In the genomic region with DNA sequence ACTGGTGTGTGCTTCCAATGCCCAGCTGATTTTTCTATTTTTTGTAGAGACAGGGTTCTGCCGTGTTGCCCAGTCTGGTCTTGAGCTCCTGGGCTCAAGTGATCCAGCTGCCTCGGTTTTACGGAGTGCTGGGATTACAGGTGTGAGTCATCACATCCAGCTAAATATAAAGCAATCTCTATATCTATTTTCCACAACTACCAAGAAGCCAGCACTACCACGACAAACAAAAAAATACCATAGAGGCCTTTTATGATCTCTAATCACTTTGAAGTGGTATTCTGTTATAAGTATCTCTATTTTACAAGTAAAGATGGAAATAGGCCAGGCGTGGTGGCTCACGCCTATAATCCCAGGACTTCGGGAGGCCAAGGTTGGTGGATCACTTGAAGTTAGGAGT, we compare ENCODE assay signal across 12 cellular contexts.
"Had no signal": no experiment of that assay in that cellular context is flagged by ENCODE, and none has a peak within 500 bp of the region (broad histone marks: within the 10 kb centered on the region; RNA-seq: fewer than 3 reads in every experiment).

No MANE protein-coding gene starts in this region.

- H3K27ac ChIP-seq: ascending aorta, breast epithelium had no signal

- H3K36me3 ChIP-seq: breast epithelium had no signal

- H3K4me1 ChIP-seq: breast epithelium had no signal

- DNase-seq: activated CD4-positive, alpha-beta T cell treated with anti-CD3 and anti-CD28 coated beads, Interleukin-2, amount 50 U/mL, for 1 hour; activated CD4-positive, CD25-positive, alpha-beta regulatory T cell; activated naive CD4-positive, alpha-beta T cell treated with anti-CD3 and anti-CD28 coated beads for 36 hours; activated naive CD8-positive, alpha-beta T cell treated with anti-CD3 and anti-CD28 coated beads, Interleukin-2, amount 50 U/mL, for 24 hours; endodermal cell; erythroblast; hypothalamus; kidney glomerular epithelial cell; mesendoderm; stimulated activated CD4-positive, alpha-beta T cell treated with anti-CD3 and anti-CD28 coated beads, Interleukin-2, amount 100 ng/mL, for 48 hours had no signal

- H3K4me3 ChIP-seq: ascending aorta, breast epithelium had no signal
